Comparison of ENCODE assay signal across 17 cellular contexts in the genomic region with DNA sequence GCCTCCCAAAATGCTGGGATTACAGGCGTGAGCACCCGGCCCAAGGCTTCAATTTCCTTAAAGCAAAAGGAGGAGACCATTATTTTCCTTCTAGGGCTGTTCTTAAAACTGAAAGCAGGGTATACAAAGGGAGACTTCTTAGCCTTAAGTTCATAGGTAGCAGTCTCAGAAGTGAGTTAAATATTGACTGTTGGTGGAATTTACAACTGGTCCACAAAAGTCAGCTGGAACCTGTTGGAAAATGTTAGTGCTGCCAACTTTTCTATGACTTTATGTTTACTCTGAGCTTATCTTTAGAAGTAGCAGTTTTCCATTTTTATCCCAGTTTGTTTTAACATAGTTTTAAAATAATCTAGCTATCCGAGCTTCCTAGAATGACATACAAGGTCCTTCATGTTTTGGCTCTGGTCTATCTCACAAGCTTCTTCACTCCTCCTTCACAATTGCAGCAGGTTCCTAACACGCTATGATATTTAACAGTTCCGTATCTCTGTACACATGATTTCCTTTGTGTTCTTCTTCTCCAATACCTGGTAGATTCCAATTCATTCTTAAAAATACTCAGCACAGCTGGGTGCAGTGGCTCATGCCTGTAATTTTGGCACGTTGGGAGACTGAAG. TPM values are rescaled to one million over a fixed set of nuclear protein-coding genes. Genes with fewer than 3 reads are reported as not detected.
DNase-seq lines count a peak whose midpoint lies in the region; ATAC-seq, FAIRE-seq and TF ChIP-seq lines count a peak whose summit lies in the region.
"Had no signal": no experiment of that assay in that cellular context is flagged by ENCODE, and none has a peak within 500 bp of the region (broad histone marks: within the 10 kb centered on the region; RNA-seq: fewer than 3 reads in every experiment).

No MANE protein-coding gene starts in this region.

- intact Hi-C loops in colonic mucosa (cut with DNase I) (loop anchor here (5.0 kb wide), 1 partner anchor 73 kb away; no protein-coding TSS in a partner anchor), kidney (cut with DNase I) (no loop called here), pancreas (cut with DNase I) (no loop called here), left cardiac atrium (cut with DNase I) (no loop called here)

- FAIRE-seq in kidney (lab: Jason Lieb, UNC) (peak; percentile 17), pancreas (lab: Jason Lieb, UNC) (peak; percentile 94)
- FAIRE-seq: H1, HTR-8/SVneo had no signal

- WGBS in pancreas, 2 donors, result 17 to 20% methylated on average over 6 of the region's 6 CpGs

- H3K36me3 ChIP-seq in colonic mucosa, result no peaks in the 10 kb centered on the region
- no peaks in the 10 kb centered on the region for H3K36me3 ChIP-seq in kidney (ENCODE audit: control insufficient read depth in 1 of 2, insufficient read depth in 2 of 2, low read length in 2 of 2)
- H3K36me3 ChIP-seq in pancreas, result no peaks in the 10 kb centered on the region
- H3K36me3 ChIP-seq: BLaER1 had no signal

- H3K27me3 ChIP-seq in colonic mucosa (no peaks in the 10 kb centered on the region), pancreas (no peaks in the 10 kb centered on the region)
- H3K27me3 ChIP-seq: BLaER1 had no signal

- H3K9ac ChIP-seq in colonic mucosa (ENCODE audit: low read depth in 2 of 2, low read length in 2 of 2) (peak overlapping the region in 1 of 2 donors; percentile 37), kidney (ENCODE audit: low read length in 2 of 2) (no peak overlapping the region)
- H3K9ac ChIP-seq: BLaER1 had no signal

- no peaks in the 10 kb centered on the region for H3K9me3 Mint-ChIP-seq in stimulated activated naive CD8-positive, alpha-beta T cell treated with anti-CD3 and anti-CD28 coated beads, Interleukin-15, amount 100 ng/mL, for 72 hours
- H3K9me3 Mint-ChIP-seq: HFFc6 had no signal

- no peak overlapping the region for H3K4me3 Mint-ChIP-seq in stimulated activated naive CD8-positive, alpha-beta T cell treated with anti-CD3 and anti-CD28 coated beads, Interleukin-15, amount 100 ng/mL, for 72 hours
- H3K4me3 Mint-ChIP-seq: HFFc6 had no signal

- no peaks in the 10 kb centered on the region for H3K4me1 ChIP-seq in colonic mucosa
- H3K4me1 ChIP-seq in kidney (ENCODE audit: control insufficient read depth in 1 of 2, insufficient read depth in 1 of 2, low read depth in 1 of 2, low read length in 2 of 2), result peaks cover 0 to 3% of the 10 kb centered on the region in 2 donors
- H3K4me1 ChIP-seq in pancreas, result peaks cover 3 to 15% (median 6%) of the 10 kb centered on the region in 3 donors
- H3K4me1 ChIP-seq: BLaER1 had no signal

- H3K27ac ChIP-seq in colonic mucosa (peak overlapping the region; percentile 65), kidney (ENCODE audit: low read depth in 2 of 2, low read length in 2 of 2) (no peak overlapping the region), pancreas (peak overlapping the region in 2 of 4 donors; percentile 6 to 63)
- H3K27ac ChIP-seq: BLaER1 had no signal

- H3K9me3 ChIP-seq in colonic mucosa (no peaks in the 10 kb centered on the region), kidney (ENCODE audit: control insufficient read depth in 1 of 2, low read length in 2 of 2) (no peaks in the 10 kb centered on the region), pancreas (no peaks in the 10 kb centered on the region)
- H3K9me3 ChIP-seq: BLaER1 had no signal

- no peak overlapping the region for H3K27ac Mint-ChIP-seq in stimulated activated naive CD8-positive, alpha-beta T cell treated with anti-CD3 and anti-CD28 coated beads, Interleukin-15, amount 100 ng/mL, for 72 hours
- H3K27ac Mint-ChIP-seq: HFFc6 had no signal

- H3K4me1 Mint-ChIP-seq in stimulated activated naive CD8-positive, alpha-beta T cell treated with anti-CD3 and anti-CD28 coated beads, Interleukin-15, amount 100 ng/mL, for 72 hours, result no peaks in the 10 kb centered on the region

- DNase-seq in colonic mucosa (peak; percentile 47), kidney (no peak), pancreas (peak in 2 of 6 donors; percentile 13 to 30), left cardiac atrium (no peak), COLO668 (lab: John Stamatoyannopoulos, UW; ENCODE audit: unreplicated experiment) (no peak)
- DNase-seq in stimulated activated naive CD8-positive, alpha-beta T cell treated with anti-CD3 and anti-CD28 coated beads, Interleukin-15, amount 100 ng/mL, for 72 hours, result no peak
- DNase-seq in stimulated activated naive CD4-positive, alpha-beta T cell (lab: John Stamatoyannopoulos, UW), result no peak
- DNase-seq: HFFc6, NCI-H146, NCI-H2081 treated with DMSO at 0.1 percent for 48 hours, NCI-H2227 treated with DMSO at 0.1 percent for 48 hours, NCI-H526, RPMI8226 had no signal

- TF ChIP-seq CTCF in colonic mucosa (IDR thresholded peaks at IDR 0.05) (no peak), kidney (IDR thresholded peaks at IDR 0.05; ENCODE audit: borderline replicate concordance, extremely low read depth, insufficient read depth) (no peak), pancreas (IDR thresholded peaks at IDR 0.05) (no peak)

- peaks cover 30% of the 10 kb centered on the region for H3K27me3 Mint-ChIP-seq in stimulated activated naive CD8-positive, alpha-beta T cell treated with anti-CD3 and anti-CD28 coated beads, Interleukin-15, amount 100 ng/mL, for 72 hours

- H3K4me3 ChIP-seq in colonic mucosa (no peak overlapping the region), kidney (ENCODE audit: low read length in 2 of 2) (no peak overlapping the region), pancreas (no peak overlapping the region)
- H3K4me3 ChIP-seq: BLaER1 had no signal

- ATAC-seq in pancreas, result peak; percentile 95 to 98 (median 97)
- no peak for ATAC-seq in stimulated activated naive CD8-positive, alpha-beta T cell treated with anti-CD3 and anti-CD28 coated beads, Interleukin-15, amount 100 ng/mL, for 72 hours
- ATAC-seq in left cardiac atrium, result no peak

RNA-seq across cellular contexts. Expression of a gene that starts 3.3 kb away (rescaled TPM):
- 1,000 to 10,000 TPM in 1 of 2 donors, 100 to 1,000 TPM in 1; 973 to 1,169 TPM for total RNA-seq in colonic mucosa
- 0.25 TPM for total RNA-seq in kidney
- polyA plus RNA-seq in kidney (ENCODE audit: insufficient read depth, low read depth, low replicate concordance), result 0.32 TPM
- total RNA-seq in pancreas, result 1 to 10 TPM in 1 of 6 donors, under 1 TPM in 1, not detected in 4; 0.23 to 1.1 TPM
- polyA plus RNA-seq in pancreas, result under 1 TPM in 1 of 2 donors, not detected in 1; 0.34 TPM
- not detected for total RNA-seq in left cardiac atrium
- total RNA-seq: H1, HFFc6, OCI-LY7 had no signal
- polyA plus RNA-seq: H1 had no signal

RNA-seq across cellular contexts. Expression of a gene that starts 55.8 kb away (rescaled TPM):
- total RNA-seq in colonic mucosa (10 to 100 TPM; 21.5 to 23.2 TPM), kidney (22.4 TPM), pancreas (10 to 100 TPM in 5 of 6 donors, 1 to 10 TPM in 1; 9.4 to 15.3 (median 11.1) TPM), left cardiac atrium (10 to 100 TPM; 17.8 to 21.2 TPM)
- polyA plus RNA-seq in kidney (ENCODE audit: insufficient read depth, low read depth, low replicate concordance) (5.6 TPM), pancreas (1 to 10 TPM; 3.5 to 5.4 TPM)

Comparison
In these comparisons a context has a peak if more than half of its experiments do, and no peak if none do; other contexts are left out.
1. ATAC-seq: peak in pancreas (4 of 4); none in stimulated activated naive CD8-positive, alpha-beta T cell treated with anti-CD3 and anti-CD28 coated beads, Interleukin-15, amount 100 ng/mL, for 72 hours (single experiment) and left cardiac atrium (0 of 2).
2. RNA of a gene that starts 3.3 kb away (total RNA-seq): 973 to 1,169 TPM in colonic mucosa; 0.25 TPM in kidney (single experiment), 0.23 to 1.1 TPM in pancreas and not detected in left cardiac atrium; every median in the first group is over 100 times any median in the second.